23 cellular contexts compared by ENCODE assay signal in genomic region chr20:44234566-44235317, GRCh38. TPM values are rescaled to one million over a fixed set of nuclear protein-coding genes. Genes with fewer than 3 reads are reported as not detected.
"Had no signal": no experiment of that assay in that cellular context is flagged by ENCODE, and none has a peak within 500 bp of the region (broad histone marks: within the 10 kb centered on the region; RNA-seq: fewer than 3 reads in every experiment).

No MANE protein-coding gene starts in this region.

- DNase-seq: activated CD4-positive, alpha-beta T cell treated with anti-CD3 and anti-CD28 coated beads, Interleukin-2, amount 50 U/mL, for 1 hour; activated naive CD4-positive, alpha-beta T cell treated with anti-CD3 and anti-CD28 coated beads for 36 hours; aorta; colonic mucosa; foreskin melanocyte; glutamatergic neuron; hippocampal formation; left cardiac atrium; mesenchymal stem cell; nucleus accumbens; sigmoid colon; stimulated activated CD4-positive, alpha-beta T cell treated with anti-CD3 and anti-CD28 coated beads, Interleukin-4, amount 100 ng/mL, for 24 hours; T1000; testis had no signal

- H3K9me3 ChIP-seq: colonic mucosa, sigmoid colon, testis had no signal

- H3K36me3 Mint-ChIP-seq: stimulated activated effector memory CD8-positive, alpha-beta T cell treated with anti-CD3 and anti-CD28 coated beads, Interleukin-12 subunit alpha, Interleukin-12 subunit beta, amount 100 ng/mL, for 72 hours; type B pancreatic cell had no signal

- ATAC-seq: activated CD4-positive, CD25-positive, alpha-beta regulatory T cell treated with anti-CD3 and anti-CD28 coated beads, Interleukin-2, amount 50 U/mL, for 24 hours; left cardiac atrium; stimulated activated effector memory CD8-positive, alpha-beta T cell treated with anti-CD3 and anti-CD28 coated beads, Interleukin-12 subunit alpha, Interleukin-12 subunit beta, amount 100 ng/mL, for 72 hours had no signal

- H3K4me1 ChIP-seq: colonic mucosa, sigmoid colon, testis had no signal

- H3K27ac ChIP-seq: colonic mucosa, sigmoid colon, testis had no signal

- H3K4me1 Mint-ChIP-seq: nephron had no signal

- H3K27ac Mint-ChIP-seq: activated naive CD4-positive, alpha-beta T cell treated with anti-CD3 and anti-CD28 coated beads for 36 hours; nephron; stimulated activated effector memory CD8-positive, alpha-beta T cell treated with anti-CD3 and anti-CD28 coated beads, Interleukin-12 subunit alpha, Interleukin-12 subunit beta, amount 100 ng/mL, for 72 hours; type B pancreatic cell had no signal

- H3K4me3 Mint-ChIP-seq: activated naive CD4-positive, alpha-beta T cell treated with anti-CD3 and anti-CD28 coated beads for 36 hours; central memory CD8-positive, alpha-beta T cell; nephron; stimulated activated effector memory CD8-positive, alpha-beta T cell treated with anti-CD3 and anti-CD28 coated beads, Interleukin-12 subunit alpha, Interleukin-12 subunit beta, amount 100 ng/mL, for 72 hours; type B pancreatic cell had no signal

- H3K9me3 Mint-ChIP-seq: activated naive CD4-positive, alpha-beta T cell treated with anti-CD3 and anti-CD28 coated beads for 36 hours; central memory CD8-positive, alpha-beta T cell; nephron; stimulated activated effector memory CD8-positive, alpha-beta T cell treated with anti-CD3 and anti-CD28 coated beads, Interleukin-12 subunit alpha, Interleukin-12 subunit beta, amount 100 ng/mL, for 72 hours; type B pancreatic cell had no signal

- H3K4me3 ChIP-seq: colonic mucosa, sigmoid colon, testis had no signal

- H3K36me3 ChIP-seq: colonic mucosa, sigmoid colon had no signal

- FAIRE-seq: islet of Langerhans had no signal

RNA-seq across cellular contexts. Expression of gene GDAP1L1, which starts 12.4 kb away (rescaled TPM):
- total RNA-seq: aorta; colonic mucosa; epithelial cell of proximal tubule; fibroblast of lung; T-helper 1 cell treated with Interleukin-12 subunit alpha and Interleukin-12 subunit beta and Interleukin-4 antibody, amounts not matched to agents 30 ng/mL and 1 ng/mL, for 36 hours had no signal
- polyA plus RNA-seq: aorta, fibroblast of lung had no signal

RNA-seq across cellular contexts. Expression of gene JPH2, which starts 47.8 kb away (rescaled TPM):
- total RNA-seq: activated naive CD4-positive, alpha-beta T cell treated with anti-CD3 and anti-CD28 coated beads for 36 hours; T-helper 1 cell treated with Interleukin-12 subunit alpha and Interleukin-12 subunit beta and Interleukin-4 antibody, amounts not matched to agents 30 ng/mL and 1 ng/mL, for 36 hours had no signal
